ENCODE assay signal across 9 cellular contexts in the genomic region with DNA sequence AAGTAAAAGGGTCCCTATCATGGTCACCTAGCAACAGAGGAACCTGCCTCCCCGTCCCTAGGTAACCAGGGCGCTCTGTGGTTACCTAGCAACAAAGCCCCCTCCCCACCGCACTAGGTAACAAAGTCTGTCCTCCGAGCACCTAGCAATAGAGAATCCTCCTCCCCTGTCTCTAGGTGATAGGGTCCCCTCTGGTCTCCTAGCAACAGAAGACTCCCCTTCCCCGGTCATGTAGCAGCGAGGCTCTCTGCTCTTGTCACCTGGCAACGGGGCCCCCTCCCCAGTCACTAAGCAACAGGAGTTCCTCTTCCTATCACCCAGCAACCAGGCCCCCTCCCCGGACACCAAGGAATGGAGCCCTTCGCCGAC. TPM values are rescaled to one million over a fixed set of nuclear protein-coding genes. Genes with fewer than 3 reads are reported as not detected.
DNase-seq lines count a peak whose midpoint lies in the region; ATAC-seq and TF ChIP-seq lines count a peak whose summit lies in the region.
"Had no signal": no experiment of that assay in that cellular context is flagged by ENCODE, and none has a peak within 500 bp of the region (broad histone marks: within the 10 kb centered on the region; RNA-seq: fewer than 3 reads in every experiment).

No MANE protein-coding gene starts in this region.

- ATAC-seq in activated naive CD4-positive, alpha-beta T cell treated with anti-CD3 and anti-CD28 coated beads, Interleukin-2, amount 50 U/mL, for 72 hours = no peak
- ATAC-seq in HG03378 (IDR thresholded peaks at IDR 0.05; ENCODE audit: unreplicated experiment) = no peak

- POLR2A ChIA-PET in GM10248 (lab: Yijun Ruan, JAX) = interaction anchor here (0.6 kb wide), 1 partner anchor 10 kb away, joined by 3 read pairs; no protein-coding TSS in a partner anchor

- peaks cover 0 to 6% of the 10 kb centered on the region in 2 donors for H3K36me3 Mint-ChIP-seq in activated naive CD4-positive, alpha-beta T cell treated with anti-CD3 and anti-CD28 coated beads, Interleukin-2, amount 50 U/mL, for 72 hours
- no peaks in the 10 kb centered on the region for H3K36me3 Mint-ChIP-seq in immature natural killer cell

- H3K9me3 ChIP-seq in MG63 = no peaks in the 10 kb centered on the region
- H3K9me3 ChIP-seq in suprapubic skin = no peaks in the 10 kb centered on the region

- TF ChIP-seq POLR2A in suprapubic skin (IDR thresholded peaks at IDR 0.05) = no peak

- DNase-seq in COR-L47 (lab: John Stamatoyannopoulos, UW) (peak; percentile 97), MG63 (no peak), immature natural killer cell (no peak), suprapubic skin (ENCODE audit: low spot score in 2 of 2) (no peak), putamen (ENCODE audit: low spot score) (no peak), GM10248 (ENCODE audit: extremely low spot score) (no peak)
- no peak for DNase-seq in activated naive CD4-positive, alpha-beta T cell treated with anti-CD3 and anti-CD28 coated beads, Interleukin-2, amount 50 U/mL, for 72 hours (ENCODE audit: low spot score in 2 of 2)

- H3K27me3 ChIP-seq in MG63 (no peaks in the 10 kb centered on the region), suprapubic skin (no peaks in the 10 kb centered on the region)

- H3K27ac ChIP-seq in suprapubic skin = peak overlapping the region; percentile 67

- H3K27ac Mint-ChIP-seq in activated naive CD4-positive, alpha-beta T cell treated with anti-CD3 and anti-CD28 coated beads, Interleukin-2, amount 50 U/mL, for 72 hours = peak overlapping the region; percentile 91 to 98
- H3K27ac Mint-ChIP-seq in immature natural killer cell = peak overlapping the region; percentile 84 to 98 (median 96)

- H3K4me1 ChIP-seq in suprapubic skin = peaks cover 19% of the 10 kb centered on the region

- no peaks in the 10 kb centered on the region for H3K36me3 ChIP-seq in MG63
- H3K36me3 ChIP-seq in suprapubic skin = peaks cover 6% of the 10 kb centered on the region

- CTCF ChIA-PET in GM10248 (lab: Yijun Ruan, JAX) = interaction anchor here (0.6 to 1.7 kb wide), 6 partner anchors 45 to 411 kb away, joined by 3 to 5 read pairs (median 4); no protein-coding TSS in a partner anchor

- H3K4me3 ChIP-seq in MG63 (peak overlapping the region; percentile 76), suprapubic skin (peak overlapping the region; percentile 64)

- H3K4me3 Mint-ChIP-seq in immature natural killer cell = peak overlapping the region; percentile 88 to 96 (median 90)

- no peaks in the 10 kb centered on the region for H3K9me3 Mint-ChIP-seq in activated naive CD4-positive, alpha-beta T cell treated with anti-CD3 and anti-CD28 coated beads, Interleukin-2, amount 50 U/mL, for 72 hours
- H3K9me3 Mint-ChIP-seq in immature natural killer cell = no peaks in the 10 kb centered on the region

- H3K4me1 Mint-ChIP-seq in immature natural killer cell = peaks cover 16 to 18% of the 10 kb centered on the region in 2 donors

- no peak for TF ChIP-seq CTCF in suprapubic skin (IDR thresholded peaks at IDR 0.05)
- no peak for TF ChIP-seq CTCF in GM10248 (IDR thresholded peaks at IDR 0.05; ENCODE audit: control extremely low read depth, extremely low read depth, low read depth, missing control alignments)

- 9% methylated on average over 3 of the region's 10 CpGs for WGBS in suprapubic skin

- peaks cover 3 to 10% (median 8%) of the 10 kb centered on the region in 3 donors for H3K27me3 Mint-ChIP-seq in immature natural killer cell (ENCODE audit: low read depth in 3 of 3)

- no peak for TF ChIP-seq EP300 in suprapubic skin (IDR thresholded peaks at IDR 0.05)

RNA-seq across cellular contexts. Expression of a gene that starts 0.3 kb away (rescaled TPM):
- total RNA-seq in MG63 (2014; rRNA removed; shearing (Covaris generic); ENCODE audit: low replicate concordance) = 92.8 and 140 TPM in 2 replicates
- 10 to 100 TPM; 27.6 to 29.5 TPM for total RNA-seq in activated naive CD4-positive, alpha-beta T cell treated with anti-CD3 and anti-CD28 coated beads, Interleukin-2, amount 50 U/mL, for 72 hours
- polyA plus RNA-seq in immature natural killer cell = 10 to 100 TPM; 21.4 to 28.2 (median 26.1) TPM
- total RNA-seq in suprapubic skin = 10 to 100 TPM in 3 of 4 donors, 1 to 10 TPM in 1; 9.3 to 31.7 (median 28.7) TPM

RNA-seq across cellular contexts. Expression of a gene that starts 3.0 kb away (rescaled TPM):
- total RNA-seq in MG63 (2014; rRNA removed; shearing (Covaris generic); ENCODE audit: low replicate concordance) = not detected in 2 replicates
- total RNA-seq in activated naive CD4-positive, alpha-beta T cell treated with anti-CD3 and anti-CD28 coated beads, Interleukin-2, amount 50 U/mL, for 72 hours = not detected
- not detected for polyA plus RNA-seq in immature natural killer cell
- total RNA-seq in suprapubic skin = not detected
- total RNA-seq: LHCN-M2 had no signal

RNA-seq across cellular contexts. Expression of a gene that starts 34.0 kb away (rescaled TPM):
- total RNA-seq in MG63 (2014; rRNA removed; shearing (Covaris generic); ENCODE audit: low replicate concordance) = 1.2 TPM in 1 of 2 replicates, not detected in the other
- total RNA-seq in activated naive CD4-positive, alpha-beta T cell treated with anti-CD3 and anti-CD28 coated beads, Interleukin-2, amount 50 U/mL, for 72 hours = under 1 TPM; 0.60 to 0.96 TPM
- 1 to 10 TPM in 1 of 3 donors, under 1 TPM in 2; 0.39 to 1.3 (median 0.68) TPM for polyA plus RNA-seq in immature natural killer cell
- 1 to 10 TPM in 3 of 4 donors, not detected in 1; 3.9 to 5.0 (median 4.2) TPM for total RNA-seq in suprapubic skin

RNA-seq across cellular contexts. Expression of a gene that starts 34.4 kb away (rescaled TPM):
- total RNA-seq in MG63 (2014; rRNA removed; shearing (Covaris generic); ENCODE audit: low replicate concordance) = 98.5 and 127 TPM in 2 replicates
- total RNA-seq in activated naive CD4-positive, alpha-beta T cell treated with anti-CD3 and anti-CD28 coated beads, Interleukin-2, amount 50 U/mL, for 72 hours = 10 to 100 TPM; 27.3 to 45.5 TPM
- polyA plus RNA-seq in immature natural killer cell = 10 to 100 TPM in 1 of 3 donors, 1 to 10 TPM in 2; 6.9 to 13.3 (median 9.5) TPM
- 10 to 100 TPM; 34.9 to 77.2 (median 71.1) TPM for total RNA-seq in suprapubic skin

RNA-seq across cellular contexts. Expression of a gene that starts 57.6 kb away (rescaled TPM):
- 1.1 and 1.7 TPM in 2 replicates for total RNA-seq in MG63 (2014; rRNA removed; shearing (Covaris generic); ENCODE audit: low replicate concordance)
- total RNA-seq in activated naive CD4-positive, alpha-beta T cell treated with anti-CD3 and anti-CD28 coated beads, Interleukin-2, amount 50 U/mL, for 72 hours = not detected
- not detected for polyA plus RNA-seq in immature natural killer cell
- 1 to 10 TPM in 2 of 4 donors, under 1 TPM in 2; 0.24 to 1.0 (median 0.81) TPM for total RNA-seq in suprapubic skin
- total RNA-seq: LHCN-M2 had no signal
